In the genomic region with DNA sequence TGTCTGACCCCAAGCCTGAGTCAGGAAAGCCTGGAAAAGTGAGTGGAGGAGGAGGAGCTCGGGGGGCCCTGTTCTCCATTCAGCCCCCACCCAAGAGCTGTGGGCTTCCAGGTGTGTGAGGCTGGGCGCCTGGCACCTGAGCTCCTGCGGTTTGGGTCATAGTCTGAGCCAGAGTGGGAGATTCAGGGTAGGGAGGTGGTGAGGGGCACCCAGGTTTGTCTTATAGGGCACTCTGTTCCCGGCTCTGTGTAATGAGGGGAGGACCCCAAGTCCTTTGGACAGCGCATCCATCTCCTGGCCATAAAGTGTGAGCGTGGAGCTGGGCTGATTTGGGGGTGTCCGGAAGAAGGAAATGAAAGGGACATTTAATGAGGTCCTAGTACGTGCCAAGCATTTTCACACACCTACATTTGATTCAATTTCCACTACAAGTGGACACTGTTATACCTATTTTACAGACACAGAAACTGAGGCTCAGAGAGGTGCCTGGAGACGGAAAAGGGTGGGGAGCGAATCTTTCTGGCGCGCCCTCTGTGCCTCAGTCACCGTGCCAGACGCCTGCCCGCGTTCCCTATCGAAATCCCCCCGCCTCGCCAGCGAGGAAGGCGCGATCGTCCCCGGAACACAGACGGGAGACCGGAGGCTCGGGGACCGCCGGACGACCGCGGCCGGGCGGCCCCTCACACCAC, we compare ENCODE assay signal across 1 cellular context.
TF ChIP-seq lines count a peak whose summit lies in the region.

No MANE protein-coding gene starts in this region.

TF ChIP-seq in HCT116, 20 proteins besides CTCF, POLR2A, EP300 and RAD21 (continued from another document):
- TF ChIP-seq, protein P1, sequence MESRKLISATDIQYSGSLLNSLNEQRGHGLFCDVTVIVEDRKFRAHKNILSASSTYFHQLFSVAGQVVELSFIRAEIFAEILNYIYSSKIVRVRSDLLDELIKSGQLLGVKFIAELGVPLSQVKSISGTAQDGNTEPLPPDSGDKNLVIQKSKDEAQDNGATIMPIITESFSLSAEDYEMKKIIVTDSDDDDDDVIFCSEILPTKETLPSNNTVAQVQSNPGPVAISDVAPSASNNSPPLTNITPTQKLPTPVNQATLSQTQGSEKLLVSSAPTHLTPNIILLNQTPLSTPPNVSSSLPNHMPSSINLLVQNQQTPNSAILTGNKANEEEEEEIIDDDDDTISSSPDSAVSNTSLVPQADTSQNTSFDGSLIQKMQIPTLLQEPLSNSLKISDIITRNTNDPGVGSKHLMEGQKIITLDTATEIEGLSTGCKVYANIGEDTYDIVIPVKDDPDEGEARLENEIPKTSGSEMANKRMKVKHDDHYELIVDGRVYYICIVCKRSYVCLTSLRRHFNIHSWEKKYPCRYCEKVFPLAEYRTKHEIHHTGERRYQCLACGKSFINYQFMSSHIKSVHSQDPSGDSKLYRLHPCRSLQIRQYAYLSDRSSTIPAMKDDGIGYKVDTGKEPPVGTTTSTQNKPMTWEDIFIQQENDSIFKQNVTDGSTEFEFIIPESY (IDR thresholded peaks at IDR 0.05; ENCODE audit: extremely low read depth, insufficient replicate concordance, low read length), result no peak
- TF ChIP-seq, protein P2, sequence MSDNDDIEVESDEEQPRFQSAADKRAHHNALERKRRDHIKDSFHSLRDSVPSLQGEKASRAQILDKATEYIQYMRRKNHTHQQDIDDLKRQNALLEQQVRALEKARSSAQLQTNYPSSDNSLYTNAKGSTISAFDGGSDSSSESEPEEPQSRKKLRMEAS (IDR thresholded peaks at IDR 0.05), result no peak
- TF ChIP-seq ZNF274 (IDR thresholded peaks at IDR 0.05; ENCODE audit: low read depth, low read length) (no peak), ELF1 (IDR thresholded peaks at IDR 0.05; ENCODE audit: borderline replicate concordance, low read depth) (no peak), CBX3 (IDR thresholded peaks at IDR 0.05; ENCODE audit: low read depth) (no peak)
